Comparison of ENCODE assay signal across 19 cellular contexts in the genomic region with DNA sequence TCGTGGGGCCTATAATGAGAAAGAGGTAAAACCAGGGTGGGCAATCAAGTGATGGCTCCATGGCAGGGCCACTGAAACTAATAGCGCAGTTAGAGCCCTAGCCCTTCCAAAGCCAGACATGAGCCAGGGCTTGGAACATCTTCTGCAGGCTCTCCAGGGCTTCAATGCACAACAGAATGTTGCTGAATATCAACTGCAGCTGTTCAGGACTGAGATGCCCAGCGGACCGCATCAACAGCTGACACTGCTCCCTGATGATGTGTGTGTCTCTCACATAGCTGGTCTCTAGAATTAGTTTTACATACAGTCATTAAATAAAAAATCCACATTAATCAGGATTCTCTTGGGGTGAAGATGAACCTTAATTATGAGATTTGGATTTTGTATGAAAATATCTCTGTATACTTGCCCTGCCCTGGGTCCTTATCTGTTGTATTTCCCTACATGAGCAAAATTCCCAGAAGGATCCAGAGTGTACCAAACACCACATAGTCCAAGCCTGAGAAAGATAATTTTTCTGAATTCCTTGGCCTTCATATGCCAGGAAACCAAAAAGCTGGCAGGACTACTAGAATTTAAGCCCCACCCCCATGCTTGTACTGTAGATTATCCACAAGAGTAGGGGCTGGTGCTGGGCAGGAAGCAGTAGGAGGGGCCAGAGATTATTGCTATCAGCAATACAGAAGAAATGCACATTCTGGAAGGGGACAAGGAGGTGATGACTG. TPM values are rescaled to one million over a fixed set of nuclear protein-coding genes. Genes with fewer than 3 reads are reported as not detected.
DNase-seq lines count a peak whose midpoint lies in the region; ATAC-seq and TF ChIP-seq lines count a peak whose summit lies in the region.
"Had no signal": no experiment of that assay in that cellular context is flagged by ENCODE, and none has a peak within 500 bp of the region (broad histone marks: within the 10 kb centered on the region; RNA-seq: fewer than 3 reads in every experiment).

No MANE protein-coding gene starts in this region.

- no peak overlapping the region for H3K27ac Mint-ChIP-seq in activated T-cell treated with anti-CD3 and anti-CD28 coated beads, Interleukin-2, amount 50 U/mL, for 72 hours
- H3K27ac Mint-ChIP-seq: activated CD4-positive, alpha-beta memory T cell treated with anti-CD3 and anti-CD28 coated beads, Interleukin-2, amount 10 ng/mL, durations not matched to agents 7 days and 5 days; activated T-helper 17 cell treated with anti-CD3 and anti-CD28 coated beads, Interleukin-2, amount 50 U/mL, for 72 hours had no signal

- intact Hi-C loops in Right ventricle myocardium superior (cut with DNase I) = no loop called here
- intact Hi-C loops in left cardiac atrium (cut with DNase I) = no loop called here
- intact Hi-C loops in upper lobe of right lung (cut with DNase I) = no loop called here
- intact Hi-C loops in ovary (cut with DNase I) = no loop called here

- no peaks in the 10 kb centered on the region for H3K27me3 Mint-ChIP-seq in activated T-cell treated with anti-CD3 and anti-CD28 coated beads, Interleukin-2, amount 50 U/mL, for 72 hours (ENCODE audit: low read depth)

- H3K27me3 ChIP-seq in right atrium auricular region = no peaks in the 10 kb centered on the region
- H3K27me3 ChIP-seq in SJCRH30 = no peaks in the 10 kb centered on the region
- no peaks in the 10 kb centered on the region for H3K27me3 ChIP-seq in upper lobe of right lung
- no peaks in the 10 kb centered on the region for H3K27me3 ChIP-seq in ovary

- peak; percentile 45 for DNase-seq in Right ventricle myocardium superior
- no peak for DNase-seq in right atrium auricular region (ENCODE audit: low spot score)
- DNase-seq in SJCRH30 = peak; percentile 88 to 94
- DNase-seq in left cardiac atrium = peak; percentile 27
- DNase-seq in upper lobe of right lung = no peak
- DNase-seq in nucleus accumbens (lab: John Stamatoyannopoulos, UW) = no peak
- DNase-seq in ovary = no peak
- DNase-seq in activated T-cell treated with anti-CD3 and anti-CD28 coated beads, Interleukin-2, amount 50 U/mL, for 72 hours = no peak
- DNase-seq: activated CD4-positive, alpha-beta memory T cell treated with anti-CD3 and anti-CD28 coated beads, Interleukin-2, amount 10 ng/mL, durations not matched to agents 7 days and 5 days; dermis blood vessel endothelial cell; esophagus squamous epithelium; NCI-H2081 treated with DMSO at 0.1 percent for 48 hours; NCI-H774; SHP77; small intestine; stimulated activated naive CD4-positive, alpha-beta T cell; T1000 had no signal

- no peaks in the 10 kb centered on the region for H3K36me3 ChIP-seq in right atrium auricular region
- H3K36me3 ChIP-seq in SJCRH30 = no peaks in the 10 kb centered on the region
- H3K36me3 ChIP-seq in upper lobe of right lung = no peaks in the 10 kb centered on the region
- no peaks in the 10 kb centered on the region for H3K36me3 ChIP-seq in ovary
- H3K36me3 ChIP-seq: esophagus squamous epithelium had no signal

- no peak for TF ChIP-seq EP300 in ovary (IDR thresholded peaks at IDR 0.05)

- H3K9me3 Mint-ChIP-seq in activated T-cell treated with anti-CD3 and anti-CD28 coated beads, Interleukin-2, amount 50 U/mL, for 72 hours = no peaks in the 10 kb centered on the region
- H3K9me3 Mint-ChIP-seq: activated CD4-positive, alpha-beta memory T cell treated with anti-CD3 and anti-CD28 coated beads, Interleukin-2, amount 10 ng/mL, durations not matched to agents 7 days and 5 days; activated T-helper 17 cell treated with anti-CD3 and anti-CD28 coated beads, Interleukin-2, amount 50 U/mL, for 72 hours; neural crest cell had no signal

- TF ChIP-seq POLR2A in ovary (IDR thresholded peaks at IDR 0.05) = no peak

- TF ChIP-seq CTCF in right atrium auricular region (IDR thresholded peaks at IDR 0.05) (no peak), upper lobe of right lung (IDR thresholded peaks at IDR 0.05) (no peak), ovary (IDR thresholded peaks at IDR 0.05) (no peak)

- WGBS in ovary, 3 donors = 49 to 62% (median 50%) methylated on average over 4 of the region's 4 CpGs

- H3K4me3 Mint-ChIP-seq in activated T-cell treated with anti-CD3 and anti-CD28 coated beads, Interleukin-2, amount 50 U/mL, for 72 hours = no peak overlapping the region
- H3K4me3 Mint-ChIP-seq: activated CD4-positive, alpha-beta memory T cell treated with anti-CD3 and anti-CD28 coated beads, Interleukin-2, amount 10 ng/mL, durations not matched to agents 7 days and 5 days; activated T-helper 17 cell treated with anti-CD3 and anti-CD28 coated beads, Interleukin-2, amount 50 U/mL, for 72 hours; neural crest cell had no signal

- H3K4me1 Mint-ChIP-seq in activated T-cell treated with anti-CD3 and anti-CD28 coated beads, Interleukin-2, amount 50 U/mL, for 72 hours (ENCODE audit: low read depth) = no peaks in the 10 kb centered on the region
- H3K4me1 Mint-ChIP-seq: activated CD4-positive, alpha-beta memory T cell treated with anti-CD3 and anti-CD28 coated beads, Interleukin-2, amount 10 ng/mL, durations not matched to agents 7 days and 5 days; activated T-helper 17 cell treated with anti-CD3 and anti-CD28 coated beads, Interleukin-2, amount 50 U/mL, for 72 hours; neural crest cell had no signal

- H3K4me1 ChIP-seq in right atrium auricular region (peaks cover 0 to 12% of the 10 kb centered on the region in 2 donors), SJCRH30 (peaks cover 23% of the 10 kb centered on the region), upper lobe of right lung (no peaks in the 10 kb centered on the region), ovary (ENCODE audit: insufficient read depth) (peaks cover 2% of the 10 kb centered on the region)
- H3K4me1 ChIP-seq: esophagus squamous epithelium had no signal

- H3K4me3 ChIP-seq in right atrium auricular region (no peak overlapping the region), SJCRH30 (peak overlapping the region; percentile 43), upper lobe of right lung (no peak overlapping the region), ovary (no peak overlapping the region)
- H3K4me3 ChIP-seq: esophagus squamous epithelium had no signal

- H3K9me3 ChIP-seq in right atrium auricular region = no peaks in the 10 kb centered on the region
- H3K9me3 ChIP-seq in SJCRH30 (replicated peaks) = no peaks in the 10 kb centered on the region
- H3K9me3 ChIP-seq in upper lobe of right lung = no peaks in the 10 kb centered on the region
- H3K9me3 ChIP-seq in ovary = no peaks in the 10 kb centered on the region
- H3K9me3 ChIP-seq: esophagus squamous epithelium had no signal

- peak overlapping the region in 1 of 2 donors; percentile 3 for H3K27ac ChIP-seq in right atrium auricular region
- H3K27ac ChIP-seq in SJCRH30 = peak overlapping the region; percentile 92
- peak overlapping the region; percentile 4 for H3K27ac ChIP-seq in upper lobe of right lung
- H3K27ac ChIP-seq in ovary = no peak overlapping the region
- H3K27ac ChIP-seq: esophagus squamous epithelium had no signal

- peak; percentile 89 for ATAC-seq in Right ventricle myocardium superior (ENCODE audit: poor library complexity)
- ATAC-seq in left cardiac atrium = peak; percentile 79 to 84
- peak; percentile 38 for ATAC-seq in upper lobe of right lung
- ATAC-seq in activated T-cell treated with anti-CD3 and anti-CD28 coated beads, Interleukin-2, amount 50 U/mL, for 72 hours (replicated peaks in 1 of 2) = no peak
- ATAC-seq: activated T-helper 17 cell treated with anti-CD3 and anti-CD28 coated beads, Interleukin-2, amount 50 U/mL, for 72 hours had no signal

- no peaks in the 10 kb centered on the region for H3K36me3 Mint-ChIP-seq in activated T-cell treated with anti-CD3 and anti-CD28 coated beads, Interleukin-2, amount 50 U/mL, for 72 hours (ENCODE audit: insufficient read depth in 2 of 2)

RNA-seq across cellular contexts. Expression of gene GOLGB1, which starts 7.7 kb away (rescaled TPM):
- total RNA-seq in Right ventricle myocardium superior (43.2 TPM), right atrium auricular region (10 to 100 TPM; 44.1 to 49.6 TPM), left cardiac atrium (10 to 100 TPM; 48.1 to 52.3 TPM), upper lobe of right lung (57.0 TPM), ovary (10 to 100 TPM; 39.6 to 70.5 (median 52.7) TPM)
- total RNA-seq in SJCRH30 (2014; rRNA removed; shearing (Covaris generic)) = 31.6 and 33.9 TPM in 2 replicates
- 10 to 100 TPM; 18.9 to 31.7 TPM for polyA plus RNA-seq in ovary
- 10 to 100 TPM; 26.5 to 33.1 TPM for total RNA-seq in activated T-cell treated with anti-CD3 and anti-CD28 coated beads, Interleukin-2, amount 50 U/mL, for 72 hours

Comparison
In these comparisons a context has a peak if more than half of its experiments do, and no peak if none do; other contexts are left out.
1. DNase-seq: peak in Right ventricle myocardium superior (single experiment), SJCRH30 (2 of 2) and left cardiac atrium (single experiment); none in right atrium auricular region (single experiment), upper lobe of right lung (single experiment), nucleus accumbens (0 of 56), ovary (0 of 5) and activated T-cell treated with anti-CD3 and anti-CD28 coated beads, Interleukin-2, amount 50 U/mL, for 72 hours (0 of 2).
2. ATAC-seq: peak in Right ventricle myocardium superior (single experiment), left cardiac atrium (2 of 2) and upper lobe of right lung (single experiment); none in activated T-cell treated with anti-CD3 and anti-CD28 coated beads, Interleukin-2, amount 50 U/mL, for 72 hours (0 of 2).
3. H3K27ac ChIP-seq: peak in SJCRH30 (single experiment) and upper lobe of right lung (single experiment); none in ovary (0 of 2).